18 cellular contexts compared by ENCODE assay signal in the genomic region with DNA sequence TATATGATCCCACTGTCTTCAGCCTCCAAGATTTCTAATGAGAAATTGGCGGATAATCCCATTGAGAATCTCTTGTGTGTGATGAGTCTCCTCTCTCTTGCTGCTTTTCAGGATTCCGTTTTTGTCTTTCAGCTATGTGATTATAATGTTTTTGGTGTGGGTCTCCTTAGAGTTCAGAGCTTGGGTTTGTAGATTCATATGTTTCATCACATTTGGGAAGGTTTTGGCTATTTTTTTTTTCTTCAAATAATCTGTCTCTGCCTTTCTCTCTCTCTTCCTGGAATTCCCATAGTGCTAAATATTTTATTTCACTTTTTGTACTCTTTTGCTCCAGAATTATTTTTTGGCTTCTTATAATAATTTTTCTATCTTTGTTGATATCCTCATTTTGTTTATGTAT. TPM values are rescaled to one million over a fixed set of nuclear protein-coding genes. Genes with fewer than 3 reads are reported as not detected.
DNase-seq lines count a peak whose midpoint lies in the region; TF ChIP-seq lines count a peak whose summit lies in the region.
"Had no signal": no experiment of that assay in that cellular context is flagged by ENCODE, and none has a peak within 500 bp of the region (broad histone marks: within the 10 kb centered on the region; RNA-seq: fewer than 3 reads in every experiment).

No MANE protein-coding gene starts in this region.

- H3K9ac ChIP-seq in mammary epithelial cell (ENCODE audit: insufficient read depth, low read length): no peak overlapping the region
- H3K9ac ChIP-seq: BLaER1 treated with 17β-estradiol and CSF1 and Interleukin-3, amounts not matched to agents 10 nM and 100 nM; SK-N-SH had no signal

- H3K4me3 Mint-ChIP-seq in MCF 10A (ENCODE audit: unreplicated experiment): no peak overlapping the region
- no peak overlapping the region for H3K4me3 Mint-ChIP-seq in chondrocyte (ENCODE audit: unreplicated experiment)
- no peak overlapping the region for H3K4me3 Mint-ChIP-seq in endothelial cell (ENCODE audit: unreplicated experiment)
- H3K4me3 Mint-ChIP-seq: GM23338 had no signal

- H3K27me3 Mint-ChIP-seq in MCF 10A (ENCODE audit: insufficient read depth, unreplicated experiment) (no peaks in the 10 kb centered on the region), chondrocyte (ENCODE audit: low read depth) (no peaks in the 10 kb centered on the region), endothelial cell (ENCODE audit: unreplicated experiment) (no peaks in the 10 kb centered on the region)

- no TSS peak for BruUV-seq in MCF 10A (replicated peaks; lab: Mats Ljungman, UMichigan)
- BruUV-seq in mammary epithelial cell (replicated peaks; lab: Mats Ljungman, UMichigan): no TSS peak

- H3K9me3 ChIP-seq in mammary epithelial cell (replicated peaks; ENCODE audit: insufficient read depth, low read length): no peaks in the 10 kb centered on the region
- no peaks in the 10 kb centered on the region for H3K9me3 ChIP-seq in HEK293 (ENCODE audit: control insufficient read depth, insufficient read depth, low read depth, low read length)
- H3K9me3 ChIP-seq: BLaER1 treated with 17β-estradiol and CSF1 and Interleukin-3, amounts not matched to agents 10 nM and 100 nM; SK-N-SH had no signal

- H3K4me1 ChIP-seq in mammary epithelial cell (ENCODE audit: insufficient read depth, low read length) (no peaks in the 10 kb centered on the region), HEK293 (ENCODE audit: control insufficient read depth, insufficient read depth, low read length) (no peaks in the 10 kb centered on the region)

- H3K4me3 ChIP-seq in mammary epithelial cell (replicated peaks in 1 of 3; ENCODE audit: insufficient read depth in 1 of 3, low read depth in 2 of 3, low read length in 3 of 3) (no peak overlapping the region), HEK293 (ENCODE audit: low read depth, low read length) (no peak overlapping the region)
- H3K4me3 ChIP-seq: BLaER1 treated with 17β-estradiol and CSF1 and Interleukin-3, amounts not matched to agents 10 nM and 100 nM; GM23338 had no signal

- POLR2A ChIA-PET in MCF 10A (lab: Yijun Ruan, JAX) (interaction anchor here (0.7 to 0.9 kb wide), 3 partner anchors 19 to 979 kb away, joined by 3 read pairs; no protein-coding TSS in a partner anchor), HEK293 (lab: Yijun Ruan, JAX) (no interaction called here)

- no peaks in the 10 kb centered on the region for H3K79me2 ChIP-seq in mammary epithelial cell (ENCODE audit: insufficient read depth, low read length)

- WGBS in mammary epithelial cell (ENCODE audit: low coverage, missing lambda C conversion rate): 47% methylated on average over 2 of the region's 2 CpGs

- H3K27ac ChIP-seq in mammary epithelial cell (ENCODE audit: insufficient read depth, low read depth, low read length) (no peak overlapping the region), HEK293 (ENCODE audit: extremely low read depth, low read depth, low read length) (no peak overlapping the region)
- H3K27ac ChIP-seq: BLaER1 treated with 17β-estradiol and CSF1 and Interleukin-3, amounts not matched to agents 10 nM and 100 nM had no signal

- H3K4me1 Mint-ChIP-seq in MCF 10A (ENCODE audit: insufficient read depth, unreplicated experiment) (peaks cover 7% of the 10 kb centered on the region), chondrocyte (ENCODE audit: low read depth) (peaks cover 20% of the 10 kb centered on the region), endothelial cell (ENCODE audit: unreplicated experiment) (no peaks in the 10 kb centered on the region)
- H3K4me1 Mint-ChIP-seq: GM23338 had no signal

- peak overlapping the region; percentile 60 for H3K27ac Mint-ChIP-seq in MCF 10A (ENCODE audit: low read depth, unreplicated experiment)
- H3K27ac Mint-ChIP-seq in chondrocyte (ENCODE audit: unreplicated experiment): peak overlapping the region; percentile 36
- H3K27ac Mint-ChIP-seq in endothelial cell (ENCODE audit: unreplicated experiment): no peak overlapping the region
- H3K27ac Mint-ChIP-seq: GM23338 had no signal

- TF ChIP-seq CTCF in MCF 10A (IDR thresholded peaks at IDR 0.05; ENCODE audit: unreplicated experiment) (no peak), mammary epithelial cell (conservative IDR thresholded peaks at IDR 0.05 in 1 of 2, IDR thresholded peaks at IDR 0.05 in 1 of 2; ENCODE audit: extremely low read depth in 1 of 2, insufficient read depth in 1 of 2, low read depth in 1 of 2, low read length in 2 of 2) (no peak), HEK293 (tag by site-specific recombination; IDR thresholded peaks at IDR 0.05) (no peak), chondrocyte (IDR thresholded peaks at IDR 0.05) (no peak), endothelial cell (IDR thresholded peaks at IDR 0.05; ENCODE audit: unreplicated experiment) (no peak)

- dilution Hi-C loops in mammary epithelial cell (cut with HindIII; ENCODE audit: low sequenced_read_pairs): no loop called here

- CTCF ChIA-PET in MCF 10A (lab: Yijun Ruan, JAX) (interaction anchor here (0.6 kb wide), 1 partner anchor 686 kb away, joined by 4 read pairs; no protein-coding TSS in a partner anchor), mammary epithelial cell (lab: Charles Lee; ENCODE audit: low non-redundant PET) (no interaction called here), HEK293 (lab: Yijun Ruan, JAX) (interaction anchor here (0.6 kb wide), 1 partner anchor 493 kb away, joined by 3 read pairs; no protein-coding TSS in a partner anchor)

- no peak overlapping the region for H3K4me2 ChIP-seq in mammary epithelial cell (ENCODE audit: insufficient read depth, low read depth, low read length)
- H3K4me2 ChIP-seq: BLaER1 treated with 17β-estradiol and CSF1 and Interleukin-3, amounts not matched to agents 10 nM and 100 nM; GM23338; SK-N-SH had no signal

- DNase-seq in MCF 10A (ENCODE audit: unreplicated experiment): no peak
- DNase-seq in mammary epithelial cell: no peak
- DNase-seq in chondrocyte (ENCODE audit: low spot score): no peak
- no peak for DNase-seq in NCI-H510A treated with DMSO at 0.1 percent for 48 hours (lab: John Stamatoyannopoulos, UW)
- no peak for DNase-seq in endothelial cell (ENCODE audit: low spot score)
- no peak for DNase-seq in EL
- DNase-seq: COR-L47, DMS153, NCI-H1105, NCI-H2081, NCI-H2171 treated with DMSO at 0.1 percent for 48 hours, NCI-H510A, NCI-H774, SHP77 treated with DMSO at 0.1 percent for 48 hours, SK-N-SH had no signal

- H3K36me3 ChIP-seq in mammary epithelial cell (ENCODE audit: insufficient read depth, low read length) (peaks cover 14% of the 10 kb centered on the region), HEK293 (ENCODE audit: control insufficient read depth in 2 of 2, insufficient read depth in 1 of 2, low read length in 2 of 2) (peaks cover 10 to 50% of the 10 kb centered on the region in 2 experiments)

- H3K27me3 ChIP-seq in mammary epithelial cell (ENCODE audit: insufficient read depth, low read length): no peaks in the 10 kb centered on the region
- H3K27me3 ChIP-seq: BLaER1 treated with 17β-estradiol and CSF1 and Interleukin-3, amounts not matched to agents 10 nM and 100 nM had no signal

- peaks cover 78% of the 10 kb centered on the region for H3K36me3 Mint-ChIP-seq in MCF 10A (ENCODE audit: insufficient read depth, unreplicated experiment)
- peaks cover 26% of the 10 kb centered on the region for H3K36me3 Mint-ChIP-seq in chondrocyte (ENCODE audit: low read depth)
- H3K36me3 Mint-ChIP-seq in endothelial cell (ENCODE audit: low read depth, unreplicated experiment): no peaks in the 10 kb centered on the region

- H4K20me1 ChIP-seq in mammary epithelial cell (ENCODE audit: insufficient read depth, low read length): no peaks in the 10 kb centered on the region

- intact Hi-C loops in MCF 10A (cut with micrococcal nuclease): no loop called here
- intact Hi-C loops in mammary epithelial cell (cut with micrococcal nuclease): no loop called here

- in situ Hi-C loops in mammary epithelial cell (cut with MboI; ENCODE audit: low sequenced_read_pairs in 2 of 2): no loop called here

- H2AFZ ChIP-seq in mammary epithelial cell (ENCODE audit: low read depth, low read length): no peak overlapping the region
- H2AFZ ChIP-seq: GM23338 had no signal

- H3K9me3 Mint-ChIP-seq in MCF 10A (ENCODE audit: unreplicated experiment) (no peaks in the 10 kb centered on the region), chondrocyte (ENCODE audit: low read depth) (no peaks in the 10 kb centered on the region), endothelial cell (ENCODE audit: unreplicated experiment) (no peaks in the 10 kb centered on the region)
- H3K9me3 Mint-ChIP-seq: GM23338 had no signal

TF ChIP-seq in HEK293, 187 proteins besides CTCF, POLR2A, EP300 and RAD21 (continues in another document):
- TF ChIP-seq ZNF274 (IDR thresholded peaks at IDR 0.05; ENCODE audit: low read length) (no peak), ZNF274 (tag by site-specific recombination; IDR thresholded peaks at IDR 0.05; ENCODE audit: borderline replicate concordance) (no peak), ZNF558 (tag by site-specific recombination; IDR thresholded peaks at IDR 0.05) (peak; percentile 98)
- TF ChIP-seq, protein P1, sequence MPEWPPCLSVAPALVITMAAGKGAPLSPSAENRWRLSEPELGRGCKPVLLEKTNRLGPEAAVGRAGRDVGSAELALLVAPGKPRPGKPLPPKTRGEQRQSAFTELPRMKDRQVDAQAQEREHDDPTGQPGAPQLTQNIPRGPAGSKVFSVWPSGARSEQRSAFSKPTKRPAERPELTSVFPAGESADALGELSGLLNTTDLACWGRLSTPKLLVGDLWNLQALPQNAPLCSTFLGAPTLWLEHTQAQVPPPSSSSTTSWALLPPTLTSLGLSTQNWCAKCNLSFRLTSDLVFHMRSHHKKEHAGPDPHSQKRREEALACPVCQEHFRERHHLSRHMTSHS (tag by site-specific recombination; IDR thresholded peaks at IDR 0.05): no peak

RNA-seq across cellular contexts. Expression of gene SACM1L, which starts 40.4 kb away (rescaled TPM):
- total RNA-seq in MCF 10A (2022) (39.3 and 44.5 TPM in 2 replicates), mammary epithelial cell (10 to 100 TPM; 27.8 to 39.3 TPM), chondrocyte (34.2 to 44.1 TPM (median 34.5 TPM) in 3 replicates), endothelial cell (ENCODE audit: unreplicated experiment) (46.8 TPM)
- 11.5 TPM for polyA plus RNA-seq in mammary epithelial cell
- 50.4 TPM for polyA minus RNA-seq in mammary epithelial cell
